In the genomic region with DNA sequence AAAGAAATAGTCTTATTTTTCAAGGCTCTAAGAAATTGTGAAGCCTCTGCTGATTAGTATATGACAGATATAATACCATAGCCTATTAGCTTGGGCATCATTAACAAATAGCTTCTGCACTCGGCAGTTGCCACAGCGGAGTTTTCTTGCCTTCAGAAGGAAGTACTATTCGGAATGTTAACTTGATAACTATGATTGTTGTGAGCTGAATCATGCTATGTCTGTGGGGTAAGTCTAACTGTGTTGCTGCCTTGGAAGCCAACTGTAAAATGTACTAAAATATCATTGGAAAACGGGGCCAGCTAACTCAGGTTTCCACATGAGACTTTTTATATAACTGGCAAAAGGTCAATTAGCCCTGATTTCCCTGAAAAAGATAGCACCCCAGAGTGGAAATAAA, we compare ENCODE assay signal across 20 cellular contexts.
DNase-seq lines count a peak whose midpoint lies in the region; ATAC-seq, FAIRE-seq and TF ChIP-seq lines count a peak whose summit lies in the region.
"Had no signal": no experiment of that assay in that cellular context is flagged by ENCODE, and none has a peak within 500 bp of the region (broad histone marks: within the 10 kb centered on the region; RNA-seq: fewer than 3 reads in every experiment).

No MANE protein-coding gene starts in this region.

- TF ChIP-seq POLR2A in transverse colon (IDR thresholded peaks at IDR 0.05) = no peak

- 28 to 52% methylated on average over 4 of the region's 4 CpGs for WGBS in pancreas, 2 donors
- WGBS in transverse colon (ENCODE audit: low coverage in 1 of 2), 2 donors = 43 to 76% methylated on average over 4 of the region's 4 CpGs

- H3K36me3 ChIP-seq in pancreas (no peaks in the 10 kb centered on the region), transverse colon (no peaks in the 10 kb centered on the region)
- H3K36me3 ChIP-seq: tibial artery had no signal

- no peak overlapping the region for H3K4me3 Mint-ChIP-seq in T-helper 2 cell treated with Interferon-gamma antibody and Interleukin-4, amounts not matched to agents 5 μg/mL and 100 μg/mL, for 36 hours
- H3K4me3 Mint-ChIP-seq: activated CD4-positive, alpha-beta memory T cell treated with anti-CD3 and anti-CD28 coated beads, Interleukin-2, amount 10 ng/mL, durations not matched to agents 7 days and 5 days; CD4-positive, CD25-positive, alpha-beta regulatory T cell had no signal

- H3K4me1 Mint-ChIP-seq in T-helper 2 cell treated with Interferon-gamma antibody and Interleukin-4, amounts not matched to agents 5 μg/mL and 100 μg/mL, for 36 hours (ENCODE audit: low read depth) = no peaks in the 10 kb centered on the region
- H3K4me1 Mint-ChIP-seq: activated CD4-positive, alpha-beta memory T cell treated with anti-CD3 and anti-CD28 coated beads, Interleukin-2, amount 10 ng/mL, durations not matched to agents 7 days and 5 days; CD4-positive, CD25-positive, alpha-beta regulatory T cell had no signal

- H3K27ac Mint-ChIP-seq in T-helper 2 cell treated with Interferon-gamma antibody and Interleukin-4, amounts not matched to agents 5 μg/mL and 100 μg/mL, for 36 hours = no peak overlapping the region
- H3K27ac Mint-ChIP-seq: activated CD4-positive, alpha-beta memory T cell treated with anti-CD3 and anti-CD28 coated beads, Interleukin-2, amount 10 ng/mL, durations not matched to agents 7 days and 5 days; CD4-positive, CD25-positive, alpha-beta regulatory T cell; progenitor cell of endocrine pancreas had no signal

- no peak for FAIRE-seq in pancreas (lab: Jason Lieb, UNC)
- FAIRE-seq: TTC549 had no signal

- no peak for TF ChIP-seq EP300 in transverse colon (IDR thresholded peaks at IDR 0.05; ENCODE audit: low read depth)

- no peaks in the 10 kb centered on the region for H3K36me3 Mint-ChIP-seq in T-helper 2 cell treated with Interferon-gamma antibody and Interleukin-4, amounts not matched to agents 5 μg/mL and 100 μg/mL, for 36 hours (ENCODE audit: low read depth)
- H3K36me3 Mint-ChIP-seq: CD4-positive, CD25-positive, alpha-beta regulatory T cell had no signal

- in situ Hi-C loops in transverse colon (cut with MboI; ENCODE audit: low pct_ligation_motif_present in 1 of 4, low pct_unique_long_range_greater_than_20kb in 1 of 4, low sequenced_read_pairs in 3 of 4) = no loop called here

- H3K9me3 Mint-ChIP-seq in T-helper 2 cell treated with Interferon-gamma antibody and Interleukin-4, amounts not matched to agents 5 μg/mL and 100 μg/mL, for 36 hours = no peaks in the 10 kb centered on the region

- no peak overlapping the region for H3K27ac ChIP-seq in pancreas
- no peak overlapping the region for H3K27ac ChIP-seq in transverse colon
- H3K27ac ChIP-seq: tibial artery had no signal

- H3K27me3 Mint-ChIP-seq in T-helper 2 cell treated with Interferon-gamma antibody and Interleukin-4, amounts not matched to agents 5 μg/mL and 100 μg/mL, for 36 hours (ENCODE audit: low read depth) = no peaks in the 10 kb centered on the region
- H3K27me3 Mint-ChIP-seq: activated CD4-positive, alpha-beta memory T cell treated with anti-CD3 and anti-CD28 coated beads, Interleukin-2, amount 10 ng/mL, durations not matched to agents 7 days and 5 days; CD4-positive, CD25-positive, alpha-beta regulatory T cell; progenitor cell of endocrine pancreas had no signal

- TF ChIP-seq CTCF in pancreas (IDR thresholded peaks at IDR 0.05) (no peak), transverse colon (IDR thresholded peaks at IDR 0.05) (no peak)

- no peaks in the 10 kb centered on the region for H3K27me3 ChIP-seq in pancreas
- no peaks in the 10 kb centered on the region for H3K27me3 ChIP-seq in transverse colon
- H3K27me3 ChIP-seq: tibial artery had no signal

- DNase-seq in GM04503 (ENCODE audit: low read depth) = peak; percentile 62
- peak; percentile 92 for DNase-seq in amniotic epithelial cell (ENCODE audit: low read depth)
- peak; percentile 41 for DNase-seq in fibroblast of the conjunctiva (ENCODE audit: low read depth)
- DNase-seq in skeletal muscle cell (ENCODE audit: low read depth) = peak; percentile 54
- no peak for DNase-seq in pancreas
- DNase-seq in transverse colon = no peak
- DNase-seq in T-helper 2 cell treated with Interferon-gamma antibody and Interleukin-4, amounts not matched to agents 5 μg/mL and 100 μg/mL, for 36 hours (ENCODE audit: low spot score) = no peak
- DNase-seq: activated CD4-positive, alpha-beta memory T cell treated with anti-CD3 and anti-CD28 coated beads, Interleukin-2, amount 10 ng/mL, durations not matched to agents 7 days and 5 days; amygdala; CD4-positive, CD25-positive, alpha-beta regulatory T cell; DND-41; islet precursor cell; Kasumi-1; NCI-H187; SIG-M5; stimulated activated CD8-positive, alpha-beta memory T cell treated with anti-CD3 and anti-CD28 coated beads, Interleukin-4, amount 100 ng/mL, for 48 hours; tibial artery had no signal

- H3K4me1 ChIP-seq in pancreas (no peaks in the 10 kb centered on the region), transverse colon (no peaks in the 10 kb centered on the region)

- ATAC-seq in pancreas (no peak), HG02678 (IDR thresholded peaks at IDR 0.05; ENCODE audit: unreplicated experiment) (no peak)

- H3K4me3 ChIP-seq in skeletal muscle cell (ENCODE audit: low read depth, low read length) (no peak overlapping the region), pancreas (no peak overlapping the region), transverse colon (no peak overlapping the region)
- H3K4me3 ChIP-seq: tibial artery had no signal

- no peaks in the 10 kb centered on the region for H3K9me3 ChIP-seq in pancreas
- H3K9me3 ChIP-seq in transverse colon = no peaks in the 10 kb centered on the region
- H3K9me3 ChIP-seq: tibial artery had no signal

- intact Hi-C loops in pancreas (cut with DNase I) (no loop called here), transverse colon (cut with DNase I; ENCODE audit: low total_unique reads) (no loop called here)

Comparison
In these comparisons a context has a peak if more than half of its experiments do, and no peak if none do; other contexts are left out.
1. DNase-seq: peak in GM04503 (single experiment), amniotic epithelial cell (single experiment), fibroblast of the conjunctiva (single experiment) and skeletal muscle cell (single experiment); none in pancreas (0 of 6), transverse colon (single experiment) and T-helper 2 cell treated with Interferon-gamma antibody and Interleukin-4, amounts not matched to agents 5 μg/mL and 100 μg/mL, for 36 hours (single experiment).